Comparison of ENCODE assay signal across 12 cellular contexts in the genomic region with DNA sequence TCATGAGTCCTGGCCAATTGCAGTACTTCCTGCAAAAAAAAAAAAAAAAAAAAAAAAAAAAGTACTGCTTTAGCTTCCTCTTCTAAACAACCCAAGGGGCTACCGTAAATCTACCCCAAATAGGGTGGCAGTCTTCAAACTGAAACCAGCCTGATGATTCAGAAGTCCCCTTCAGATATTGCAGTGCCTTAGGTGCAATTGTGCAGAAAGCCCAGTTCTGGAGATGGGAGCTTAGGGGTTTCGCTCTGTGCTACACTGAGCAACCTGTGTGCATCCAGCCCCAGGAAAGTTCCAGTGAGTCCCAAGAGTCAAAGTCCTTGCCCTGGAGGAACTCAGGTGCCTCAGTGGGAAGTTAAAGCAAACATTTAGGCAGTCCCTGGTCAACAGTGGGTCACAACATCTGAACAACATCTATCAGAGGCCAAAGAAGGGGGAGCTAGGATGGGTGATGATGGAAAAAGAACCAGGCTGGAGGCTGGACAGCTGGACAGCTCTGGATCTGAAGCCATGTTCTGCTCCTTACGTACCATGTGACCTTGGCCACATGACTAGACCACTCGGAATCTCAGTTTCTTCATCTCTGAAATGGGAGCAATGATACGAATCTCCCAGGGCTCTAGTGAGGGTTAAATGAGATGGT. TPM values are rescaled to one million over a fixed set of nuclear protein-coding genes. Genes with fewer than 3 reads are reported as not detected.
DNase-seq lines count a peak whose midpoint lies in the region; ATAC-seq, FAIRE-seq and TF ChIP-seq lines count a peak whose summit lies in the region.
"Had no signal": no experiment of that assay in that cellular context is flagged by ENCODE, and none has a peak within 500 bp of the region (broad histone marks: within the 10 kb centered on the region; RNA-seq: fewer than 3 reads in every experiment).

No MANE protein-coding gene starts in this region.

- H3K9me3 ChIP-seq in SK-N-SH: no peaks in the 10 kb centered on the region
- no peaks in the 10 kb centered on the region for H3K9me3 ChIP-seq in tibial artery
- H3K9me3 ChIP-seq: ovary had no signal

- H3K9me2 ChIP-seq in SK-N-SH: no peaks in the 10 kb centered on the region

- no peaks in the 10 kb centered on the region for H3K9me3 Mint-ChIP-seq in activated CD4-positive, alpha-beta memory T cell treated with anti-CD3 and anti-CD28 coated beads for 36 hours

- H4K20me1 ChIP-seq in SK-N-SH (ENCODE audit: insufficient read depth): no peaks in the 10 kb centered on the region

- H3K4me3 Mint-ChIP-seq in activated CD4-positive, alpha-beta memory T cell treated with anti-CD3 and anti-CD28 coated beads for 36 hours: no peak overlapping the region

- DNase-seq in SK-N-SH (no peak), tibial artery (no peak), HTR-8/SVneo (ENCODE audit: insufficient read length, low spot score) (no peak), NCI-H345 (lab: John Stamatoyannopoulos, UW) (no peak)
- DNase-seq in activated CD4-positive, alpha-beta memory T cell treated with anti-CD3 and anti-CD28 coated beads for 36 hours: peak; percentile 48
- DNase-seq in stimulated activated CD8-positive, alpha-beta memory T cell treated with anti-CD3 and anti-CD28 coated beads, Interleukin-4, amount 100 ng/mL, for 48 hours: peak; percentile 45
- DNase-seq: NCI-H2081 treated with DMSO at 0.1 percent for 48 hours, ovary had no signal

- H3K4me3 ChIP-seq in SK-N-SH (ENCODE audit: low read depth in 2 of 2, low read length in 1 of 2) (no peak overlapping the region), tibial artery (no peak overlapping the region)
- H3K4me3 ChIP-seq: ovary had no signal

- CTCF ChIA-PET in SK-N-SH (lab: Yijun Ruan, JAX): no interaction called here
- CTCF ChIA-PET in activated CD4-positive, alpha-beta memory T cell treated with anti-CD3 and anti-CD28 coated beads for 36 hours (lab: Charles Lee): interaction anchor here (0.8 kb wide), 1 partner anchor 9 kb away, joined by 3 read pairs; no protein-coding TSS in a partner anchor

- no peaks in the 10 kb centered on the region for H3K79me2 ChIP-seq in SK-N-SH (ENCODE audit: insufficient read depth)

- H3K27me3 ChIP-seq in SK-N-SH (ENCODE audit: insufficient read depth) (peaks cover 5% of the 10 kb centered on the region; the same call in 1 of the 2 replicates), tibial artery (peaks cover 0 to 31% of the 10 kb centered on the region in 2 donors)
- H3K27me3 ChIP-seq: ovary had no signal

- TF ChIP-seq RAD21 in SK-N-SH (IDR thresholded peaks at IDR 0.05; ENCODE audit: low read length): no peak

- ATAC-seq in SK-N-SH treated with all-trans-retinoic acid at 6 μM for 48 hours: no peak
- ATAC-seq in HG03378 (IDR thresholded peaks at IDR 0.05; ENCODE audit: unreplicated experiment): peak; percentile 36

- H3K9ac ChIP-seq in SK-N-SH: no peak overlapping the region

- H3K4me1 ChIP-seq in SK-N-SH (ENCODE audit: control insufficient read depth in 1 of 2, insufficient read depth in 2 of 2, low read depth in 1 of 2, low read length in 1 of 2) (peaks cover 0 to 15% of the 10 kb centered on the region in 2 experiments; a peak in 2 of 4 replicates), tibial artery (peaks cover 0 to 5% (median 0%) of the 10 kb centered on the region in 4 donors)

- H3K36me3 ChIP-seq in SK-N-SH (replicated peaks in 1 of 2; ENCODE audit: control insufficient read depth in 1 of 2, insufficient read depth in 2 of 2, low read length in 1 of 2) (no peaks in the 10 kb centered on the region), tibial artery (no peaks in the 10 kb centered on the region)
- H3K36me3 ChIP-seq: ovary had no signal

- WGBS in SK-N-SH (ENCODE audit: low lambda C conversion rate): 89% methylated on average over 4 of the region's 5 CpGs

- no peaks in the 10 kb centered on the region for H3K36me3 Mint-ChIP-seq in activated CD4-positive, alpha-beta memory T cell treated with anti-CD3 and anti-CD28 coated beads for 36 hours

- TF ChIP-seq CTCF in SK-N-SH (IDR thresholded peaks at IDR 0.05) (no peak), tibial artery (IDR thresholded peaks at IDR 0.05) (no peak)

- intact Hi-C loops in activated CD4-positive, alpha-beta memory T cell treated with anti-CD3 and anti-CD28 coated beads for 36 hours (cut with micrococcal nuclease): loop anchor here (2.0 to 10.0 kb wide), 7 partner anchors 35 to 358 kb away; no protein-coding TSS in a partner anchor
- intact Hi-C loops in tibial artery (cut with DNase I; ENCODE audit: low total_unique reads): no loop called here

- no peak for FAIRE-seq in HTR-8/SVneo (lab: Jason Lieb, UNC)
- FAIRE-seq: A204.1 had no signal

- no peak overlapping the region for H3K27ac ChIP-seq in SK-N-SH (ENCODE audit: low read depth in 2 of 2, low read length in 1 of 2)
- no peak overlapping the region for H3K27ac ChIP-seq in tibial artery
- H3K27ac ChIP-seq: ovary, VCaP had no signal

- H2AFZ ChIP-seq in SK-N-SH (ENCODE audit: low read depth): peak overlapping the region; percentile 44; the same call in 1 of the 2 replicates

- TF ChIP-seq EP300 in SK-N-SH (IDR thresholded peaks at IDR 0.05; ENCODE audit: borderline replicate concordance in 1 of 2, low read depth in 1 of 2, low read length in 1 of 2): no peak

- H3F3A ChIP-seq in SK-N-SH (replicated peaks; ENCODE audit: insufficient read depth): no peaks in the 10 kb centered on the region

- H3K27ac Mint-ChIP-seq in activated CD4-positive, alpha-beta memory T cell treated with anti-CD3 and anti-CD28 coated beads for 36 hours: peak overlapping the region; percentile 76

- no peak overlapping the region for H3K4me2 ChIP-seq in SK-N-SH

- H3K27me3 Mint-ChIP-seq in activated CD4-positive, alpha-beta memory T cell treated with anti-CD3 and anti-CD28 coated beads for 36 hours: peaks cover 29% of the 10 kb centered on the region

- POLR2A ChIA-PET in SK-N-SH (lab: Yijun Ruan, JAX): no interaction called here
- POLR2A ChIA-PET in activated CD4-positive, alpha-beta memory T cell treated with anti-CD3 and anti-CD28 coated beads for 36 hours (lab: Charles Lee): interaction anchor here (0.7 to 1.8 kb wide), 2 partner anchors 11 to 74 kb away, joined by 4 to 9 read pairs; partner anchors contain the start of gene CLEC16A

- peaks cover 52% of the 10 kb centered on the region for H3K4me1 Mint-ChIP-seq in activated CD4-positive, alpha-beta memory T cell treated with anti-CD3 and anti-CD28 coated beads for 36 hours (ENCODE audit: low read depth)

TF ChIP-seq in SK-N-SH, 30 proteins besides CTCF, POLR2A, EP300 and RAD21 (continues in another document):
- TF ChIP-seq ELF1 (IDR thresholded peaks at IDR 0.05): no peak
- TF ChIP-seq USF2 (IDR thresholded peaks at IDR 0.05; ENCODE audit: borderline replicate concordance, low read depth, low read length): no peak
- no peak for TF ChIP-seq RXRA (IDR thresholded peaks at IDR 0.05; ENCODE audit: borderline replicate concordance, low read depth)

TF ChIP-seq in SK-N-SH treated with all-trans-retinoic acid at 6 μM for 48 hours, 23 proteins besides CTCF, POLR2A, EP300 and RAD21:
- TF ChIP-seq ESRRG (CRISPR knock-in tag; IDR thresholded peaks at IDR 0.05) (no peak), CSDC2 (CRISPR knock-in tag; IDR thresholded peaks at IDR 0.05) (no peak), TCF4 (CRISPR knock-in tag; IDR thresholded peaks at IDR 0.05; ENCODE audit: borderline replicate concordance) (no peak), CSRNP3 (CRISPR knock-in tag; IDR thresholded peaks at IDR 0.05) (no peak), OSR1 (CRISPR knock-in tag; IDR thresholded peaks at IDR 0.05) (no peak)

RNA-seq across cellular contexts. Expression of gene CIITA, which starts 6.7 kb away (rescaled TPM):
- polyA plus RNA-seq in SK-N-SH (2012; rRNA removed): 0.15 and 0.23 TPM in 2 replicates
- 0.09 and 0.19 TPM in 2 replicates for polyA plus RNA-seq in SK-N-SH (2012; cell fraction: cytosol; rRNA removed)
- polyA plus RNA-seq in SK-N-SH (2012; cell fraction: nucleus; rRNA removed): 0.68 and 1.0 TPM in 2 replicates
- total RNA-seq in activated CD4-positive, alpha-beta memory T cell treated with anti-CD3 and anti-CD28 coated beads for 36 hours: 1 to 10 TPM; 1.8 to 3.2 TPM

RNA-seq across cellular contexts. Expression of gene TVP23A, which starts 51.7 kb away (rescaled TPM):
- 0.24 and 0.35 TPM in 2 replicates for polyA plus RNA-seq in SK-N-SH (2012; rRNA removed)
- 0.36 and 0.51 TPM in 2 replicates for polyA plus RNA-seq in SK-N-SH (2012; cell fraction: cytosol; rRNA removed)
- 0.39 and 0.55 TPM in 2 replicates for polyA plus RNA-seq in SK-N-SH (2012; cell fraction: nucleus; rRNA removed)
- total RNA-seq in activated CD4-positive, alpha-beta memory T cell treated with anti-CD3 and anti-CD28 coated beads for 36 hours: not detected

Comparison
In these comparisons a context has a peak if more than half of its experiments do, and no peak if none do; other contexts are left out.
1. DNase-seq: peak in activated CD4-positive, alpha-beta memory T cell treated with anti-CD3 and anti-CD28 coated beads for 36 hours (single experiment) and stimulated activated CD8-positive, alpha-beta memory T cell treated with anti-CD3 and anti-CD28 coated beads, Interleukin-4, amount 100 ng/mL, for 48 hours (single experiment); none in SK-N-SH (single experiment), tibial artery (0 of 2), HTR-8/SVneo (single experiment) and NCI-H345 (single experiment).